ENCODE assay signal across 8 cellular contexts in genomic region chr5:177457239-177458121, GRCh38. TPM values are rescaled to one million over a fixed set of nuclear protein-coding genes. Genes with fewer than 3 reads are reported as not detected.
DNase-seq lines count a peak whose midpoint lies in the region; ATAC-seq and TF ChIP-seq lines count a peak whose summit lies in the region.

No MANE protein-coding gene starts in this region.

- H3K4me3 ChIP-seq in fibroblast of the aortic adventitia (ENCODE audit: low read depth, low read length) (no peak overlapping the region), neural cell (ENCODE audit: low read length) (peak overlapping the region; percentile 72)

- H3K9ac ChIP-seq in neural cell (ENCODE audit: low read length): peak overlapping the region; percentile 86

- H3K4me3 Mint-ChIP-seq in activated T-cell treated with anti-CD3 and anti-CD28 coated beads, Interleukin-2, amount 50 U/mL, for 24 hours: peak overlapping the region; percentile 43

- TF ChIP-seq CTCF in fibroblast of the aortic adventitia (IDR thresholded peaks at IDR 0.05; ENCODE audit: insufficient read depth, low read length) (peak; percentile 81), neural cell (IDR thresholded peaks at IDR 0.05; ENCODE audit: poor library complexity, severe bottlenecking) (peak; percentile 72)

- H3K9me3 Mint-ChIP-seq in activated T-cell treated with anti-CD3 and anti-CD28 coated beads, Interleukin-2, amount 50 U/mL, for 24 hours: no peaks in the 10 kb centered on the region

- DNase-seq in DMS153 treated with DMSO at 0.1 percent for 48 hours (lab: John Stamatoyannopoulos, UW; ENCODE audit: unreplicated experiment) (peak; percentile 17), HPDE6-E6E7 (ENCODE audit: extremely low spot score) (peak; percentile 95), NCI-H526 treated with DMSO at 0.1 percent for 48 hours (lab: John Stamatoyannopoulos, UW) (peak; percentile 77), fibroblast of the aortic adventitia (ENCODE audit: low read depth) (peak; percentile 95), activated gamma-delta T cell (lab: John Stamatoyannopoulos, UW) (no peak)
- peak; percentile 59 for DNase-seq in activated T-cell treated with anti-CD3 and anti-CD28 coated beads, Interleukin-2, amount 50 U/mL, for 24 hours

- H3K36me3 ChIP-seq in neural cell (ENCODE audit: insufficient read depth, low read length): peaks cover 9% of the 10 kb centered on the region

- H3K36me3 Mint-ChIP-seq in activated T-cell treated with anti-CD3 and anti-CD28 coated beads, Interleukin-2, amount 50 U/mL, for 24 hours (ENCODE audit: low read depth): peaks cover 20% of the 10 kb centered on the region

- no peak for TF ChIP-seq EP300 in neural cell (conservative IDR thresholded peaks at IDR 0.05; ENCODE audit: poor library complexity, severe bottlenecking)

- H3K9me2 ChIP-seq in neural cell (ENCODE audit: insufficient read depth, low read length): no peaks in the 10 kb centered on the region

- peaks cover 28% of the 10 kb centered on the region for H3K4me1 Mint-ChIP-seq in activated T-cell treated with anti-CD3 and anti-CD28 coated beads, Interleukin-2, amount 50 U/mL, for 24 hours (ENCODE audit: low read depth)

- TF ChIP-seq RAD21 in neural cell (conservative IDR thresholded peaks at IDR 0.05): no peak

- peaks cover 5% of the 10 kb centered on the region for H3F3A ChIP-seq in neural cell (ENCODE audit: insufficient read depth, low read length, poor library complexity, severe bottlenecking)

- no peaks in the 10 kb centered on the region for H3K27me3 ChIP-seq in neural cell (ENCODE audit: insufficient read depth, low read depth, low read length)

- H3K9me3 ChIP-seq in neural cell (ENCODE audit: low read length): no peaks in the 10 kb centered on the region

- H4K20me1 ChIP-seq in neural cell (ENCODE audit: insufficient read depth): peaks cover 19% of the 10 kb centered on the region

- no peaks in the 10 kb centered on the region for H3K27me3 Mint-ChIP-seq in activated T-cell treated with anti-CD3 and anti-CD28 coated beads, Interleukin-2, amount 50 U/mL, for 24 hours

- H3K79me2 ChIP-seq in neural cell (replicated peaks; ENCODE audit: insufficient read depth, low read length): peaks cover 8% of the 10 kb centered on the region

- peak overlapping the region; percentile 69 for H3K27ac Mint-ChIP-seq in activated T-cell treated with anti-CD3 and anti-CD28 coated beads, Interleukin-2, amount 50 U/mL, for 24 hours

- peak; percentile 40 for ATAC-seq in GM21360 (IDR thresholded peaks at IDR 0.05; ENCODE audit: unreplicated experiment)

- H3K4me2 ChIP-seq in neural cell (ENCODE audit: low read length): no peak overlapping the region

- H2AFZ ChIP-seq in neural cell (ENCODE audit: low read depth, low read length): no peak overlapping the region

- H3K27ac ChIP-seq in neural cell (ENCODE audit: low read length): peak overlapping the region; percentile 90

TF ChIP-seq in neural cell, 6 proteins besides CTCF, POLR2A, EP300 and RAD21:
- no peak for TF ChIP-seq MXI1 (conservative IDR thresholded peaks at IDR 0.05; ENCODE audit: poor library complexity, severe bottlenecking)
- TF ChIP-seq EZH2 (IDR thresholded peaks at IDR 0.05; ENCODE audit: borderline replicate concordance, insufficient read depth, low read length, poor library complexity, severe bottlenecking): no peak
- no peak for TF ChIP-seq SMC3 (conservative IDR thresholded peaks at IDR 0.05; ENCODE audit: poor library complexity)
- TF ChIP-seq POLR2AphosphoS5 (IDR thresholded peaks at IDR 0.05): peak; percentile 34
- TF ChIP-seq REST (IDR thresholded peaks at IDR 0.05; ENCODE audit: borderline replicate concordance): no peak
- TF ChIP-seq TAF1 (IDR thresholded peaks at IDR 0.05; ENCODE audit: low read depth): peak; percentile 55

RNA-seq across cellular contexts. Expression of gene PRR7, which starts 10.9 kb away (rescaled TPM):
- total RNA-seq in fibroblast of the aortic adventitia (ENCODE audit: low replicate concordance): 2.2 and 8.8 TPM in 2 replicates
- 44.1 and 46.6 TPM in 2 replicates for polyA plus RNA-seq in neural cell
- 25.1 and 28.8 TPM in 2 replicates for polyA minus RNA-seq in neural cell

RNA-seq across cellular contexts. Expression of gene DBN1, which starts 16.0 kb away (rescaled TPM):
- total RNA-seq in fibroblast of the aortic adventitia (ENCODE audit: low replicate concordance): 151 and 188 TPM in 2 replicates
- 319 and 353 TPM in 2 replicates for polyA plus RNA-seq in neural cell
- 348 and 404 TPM in 2 replicates for polyA minus RNA-seq in neural cell

RNA-seq across cellular contexts. Expression of gene GRK6, which starts 31.0 kb away (rescaled TPM):
- total RNA-seq in fibroblast of the aortic adventitia (ENCODE audit: low replicate concordance): 9.3 and 15.7 TPM in 2 replicates
- polyA plus RNA-seq in neural cell: 22.6 and 26.5 TPM in 2 replicates
- 38.1 and 38.5 TPM in 2 replicates for polyA minus RNA-seq in neural cell

RNA-seq across cellular contexts. Expression of gene PDLIM7, which starts 39.9 kb away (rescaled TPM):
- total RNA-seq in fibroblast of the aortic adventitia (ENCODE audit: low replicate concordance): 13.7 and 91.4 TPM in 2 replicates
- polyA plus RNA-seq in neural cell: 21.0 and 45.4 TPM in 2 replicates
- polyA minus RNA-seq in neural cell: 16.6 and 20.5 TPM in 2 replicates

RNA-seq across cellular contexts. Expression of gene F12, which starts 48.1 kb away (rescaled TPM):
- 0.27 and 1.4 TPM in 2 replicates for total RNA-seq in fibroblast of the aortic adventitia (ENCODE audit: low replicate concordance)
- 1.4 and 7.8 TPM in 2 replicates for polyA plus RNA-seq in neural cell
- 2.9 and 3.6 TPM in 2 replicates for polyA minus RNA-seq in neural cell
